ENCODE assay signal across 8 cellular contexts in the genomic region with DNA sequence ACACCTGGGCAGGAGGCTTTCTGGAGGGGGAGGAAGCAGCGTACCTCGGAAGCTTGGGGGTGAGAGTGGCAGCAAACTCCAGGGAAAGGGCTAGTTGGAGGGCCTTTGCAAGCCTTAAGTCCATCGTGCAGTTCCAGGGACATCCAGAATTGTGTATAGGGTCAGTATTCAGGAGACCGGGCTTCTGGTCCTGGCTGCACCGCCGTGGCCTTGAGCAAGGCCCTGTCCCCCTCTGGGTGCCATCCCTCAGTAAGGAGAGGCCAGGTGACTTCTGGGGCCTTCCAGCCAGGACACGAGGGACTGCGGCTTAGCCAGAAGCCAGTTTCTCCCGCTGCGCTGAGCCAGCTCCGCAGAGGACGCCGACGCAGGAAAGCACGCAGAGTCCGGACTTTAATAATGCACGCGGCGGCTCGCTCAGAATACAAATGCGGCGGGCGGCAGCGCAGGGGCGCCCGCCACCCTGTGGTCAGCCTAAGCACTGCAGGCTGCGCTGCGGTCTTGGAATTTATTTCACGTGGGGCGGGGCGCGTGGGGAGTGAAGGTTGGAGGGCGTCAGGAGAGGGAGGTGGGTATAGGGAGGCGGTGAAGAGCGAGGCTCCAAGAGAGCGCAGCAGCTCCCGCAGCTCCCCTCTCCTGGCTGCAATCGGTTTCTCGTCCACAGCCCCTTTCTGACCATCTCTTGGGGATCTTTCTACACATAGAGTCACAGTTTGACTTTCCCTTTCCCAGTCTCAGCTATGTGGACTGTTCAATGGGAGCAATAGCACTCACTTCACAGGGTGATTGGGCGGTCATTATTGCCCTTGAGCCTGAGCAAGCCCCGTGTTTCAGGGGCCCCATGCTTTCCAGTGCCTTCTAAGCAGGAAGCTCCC.
A peak's percentile ranks its signal among the peaks of the same experiment; 100 is the strongest.
DNase-seq lines count a peak whose midpoint lies in the region; ATAC-seq lines count a peak whose summit lies in the region.

No MANE protein-coding gene starts in this region.

- no peak overlapping the region for H3K27ac Mint-ChIP-seq in effector memory CD8-positive, alpha-beta T cell

- H3K9me3 Mint-ChIP-seq in effector memory CD8-positive, alpha-beta T cell: no peaks in the 10 kb centered on the region

- WGBS in mesendoderm (ENCODE audit: extremely low coverage, insufficient coverage, low lambda C conversion rate): no CpG with 5 or more reads among the region's 41 CpGs

- no peaks in the 10 kb centered on the region for H3K36me3 Mint-ChIP-seq in effector memory CD8-positive, alpha-beta T cell (ENCODE audit: insufficient read depth)

- peak overlapping the region; percentile 33 for H3K4me3 Mint-ChIP-seq in effector memory CD8-positive, alpha-beta T cell

- H3K27ac ChIP-seq in mesendoderm (ENCODE audit: low read depth, low read length): no peak overlapping the region

- H3K36me3 ChIP-seq in mesendoderm (ENCODE audit: control insufficient read depth, insufficient read depth, low read length): no peaks in the 10 kb centered on the region

- peaks cover 0 to 7% of the 10 kb centered on the region in 2 donors for H3K4me1 Mint-ChIP-seq in effector memory CD8-positive, alpha-beta T cell (ENCODE audit: low read depth in 2 of 2)

- no peak overlapping the region for H2BK120ac ChIP-seq in mesendoderm (ENCODE audit: low read depth, low read length)

- H4K5ac ChIP-seq in mesendoderm (ENCODE audit: low read length): no peak overlapping the region

- H3K4ac ChIP-seq in mesendoderm (ENCODE audit: low read depth, low read length): no peak overlapping the region

- H3K23ac ChIP-seq in mesendoderm (ENCODE audit: low read length): no peak overlapping the region

- no peak overlapping the region for H3K18ac ChIP-seq in mesendoderm (ENCODE audit: low read length)

- no peak overlapping the region for H2BK5ac ChIP-seq in mesendoderm (ENCODE audit: low read length)

- H4K8ac ChIP-seq in mesendoderm (ENCODE audit: low read depth, low read length): no peak overlapping the region

- peak; percentile 96 for ATAC-seq in GM18868 (IDR thresholded peaks at IDR 0.05; ENCODE audit: unreplicated experiment)
- peak; percentile 93 for ATAC-seq in HG03103 (IDR thresholded peaks at IDR 0.05; ENCODE audit: low read depth, unreplicated experiment)
- ATAC-seq in effector memory CD8-positive, alpha-beta T cell (replicated peaks): peak; percentile 79

- H3K79me1 ChIP-seq in mesendoderm (ENCODE audit: low read length): no peaks in the 10 kb centered on the region

- no peaks in the 10 kb centered on the region for H3K27me3 ChIP-seq in mesendoderm (ENCODE audit: insufficient read depth, low read length, poor library complexity)

- no peaks in the 10 kb centered on the region for H3K79me2 ChIP-seq in mesendoderm (ENCODE audit: control insufficient read depth, insufficient read depth, low read length)

- H3K4me2 ChIP-seq in mesendoderm (ENCODE audit: low read length): peak overlapping the region; percentile 20

- peak overlapping the region; percentile 68 for H3K9ac ChIP-seq in mesendoderm (ENCODE audit: low read length)

- DNase-seq in AML-193 (lab: John Stamatoyannopoulos, UW) (peak; percentile 25 to 39), NCI-H446 treated with DMSO at 0.1 percent for 48 hours (lab: John Stamatoyannopoulos, UW) (peak; percentile 2), mesendoderm (peak; percentile 61)
- DNase-seq in activated CD4-positive, alpha-beta T cell treated with anti-CD3 and anti-CD28 coated beads, Interleukin-2, amount 50 U/mL, for 48 hours: peak; percentile 54 to 64
- DNase-seq in effector memory CD8-positive, alpha-beta T cell: peak; percentile 24 to 42 (median 34)
- DNase-seq in stimulated activated CD8-positive, alpha-beta memory T cell treated with anti-CD3 and anti-CD28 coated beads, Interleukin-2, amount 100 ng/mL, for 48 hours (ENCODE audit: low read depth in 2 of 2): peak; percentile 34 to 35

- H3K56ac ChIP-seq in mesendoderm (ENCODE audit: low read length): peak overlapping the region; percentile 88

- peaks cover 20 to 36% of the 10 kb centered on the region in 2 donors for H3K27me3 Mint-ChIP-seq in effector memory CD8-positive, alpha-beta T cell

- no peak overlapping the region for H2BK15ac ChIP-seq in mesendoderm (replicated peaks; ENCODE audit: low read depth)

- no peaks in the 10 kb centered on the region for H3K4me1 ChIP-seq in mesendoderm (ENCODE audit: control insufficient read depth, low read depth, low read length)

- no peak overlapping the region for H3K4me3 ChIP-seq in mesendoderm (ENCODE audit: low read length)

- H2AK5ac ChIP-seq in mesendoderm (ENCODE audit: low read length): no peak overlapping the region

Comparison
In these comparisons a context has a peak if more than half of its experiments do, and no peak if none do; other contexts are left out.
1. DNase-seq: peak in every context shown above with its lines; median percentile 61 in mesendoderm; 59 in activated CD4-positive, alpha-beta T cell treated with anti-CD3 and anti-CD28 coated beads, Interleukin-2, amount 50 U/mL, for 48 hours; 34 in stimulated activated CD8-positive, alpha-beta memory T cell treated with anti-CD3 and anti-CD28 coated beads, Interleukin-2, amount 100 ng/mL, for 48 hours; 34 in effector memory CD8-positive, alpha-beta T cell; 32 in AML-193; 2 in NCI-H446 treated with DMSO at 0.1 percent for 48 hours.